In genomic region chr19:50287331-50287730, GRCh38 we compare ENCODE assay signal across 10 cellular contexts. TPM values are rescaled to one million over a fixed set of nuclear protein-coding genes. Genes with fewer than 3 reads are reported as not detected.
"Had no signal": no experiment of that assay in that cellular context is flagged by ENCODE, and none has a peak within 500 bp of the region (broad histone marks: within the 10 kb centered on the region; RNA-seq: fewer than 3 reads in every experiment).

No MANE protein-coding gene starts in this region.

- H3K4me2 ChIP-seq: KMS-11 had no signal

- H3K4me1 ChIP-seq: HAP-1 had no signal

- H3K9me3 ChIP-seq: HAP-1 had no signal

- ATAC-seq: HCT116 had no signal

- H3K4me3 ChIP-seq: GM23248, HAP-1 had no signal

- H3K36me3 ChIP-seq: HAP-1 had no signal

- H2AFZ ChIP-seq: GM23248 had no signal

- DNase-seq: GM23248, GOT3, H7, IMR-90, Karpas-422, KBM-7 had no signal

- H3K9ac ChIP-seq: GM23248, KMS-11 had no signal

- H3K27ac ChIP-seq: GM23248, KMS-11 had no signal

- FAIRE-seq: HTR-8/SVneo had no signal

RNA-seq across cellular contexts. Expression of gene KCNC3, which starts 41.8 kb away (rescaled TPM):
- total RNA-seq: IMR-90 had no signal
